Comparison of ENCODE assay signal across 6 cellular contexts in genomic region chr4:683982-684571, GRCh38. TPM values are rescaled to one million over a fixed set of nuclear protein-coding genes. Genes with fewer than 3 reads are reported as not detected.
A peak's percentile ranks its signal among the peaks of the same experiment; 100 is the strongest.
DNase-seq lines count a peak whose midpoint lies in the region; ATAC-seq and TF ChIP-seq lines count a peak whose summit lies in the region.

No MANE protein-coding gene starts in this region.

- H3K36me3 ChIP-seq in spleen: peaks cover 0 to 9% (median 0%) of the 10 kb centered on the region in 6 donors

- in situ Hi-C loops in SK-MEL-5 (cut with HindIII; ENCODE audit: low pct_unique_long_range_greater_than_20kb, low sequenced_read_pairs): no loop called here

- DNase-seq in SIG-M5 treated with dmso at 0.1 percent for 504 hours (lab: John Stamatoyannopoulos, UW; ENCODE audit: unreplicated experiment) (peak; percentile 38), SIG-M5 (lab: John Stamatoyannopoulos, UW) (no peak), SK-MEL-5 (ENCODE audit: low read depth, low spot score) (peak; percentile 54), foreskin fibroblast (peak; percentile 50 to 84), spleen (peak; percentile 86)

- H3K27me3 ChIP-seq in spleen (replicated peaks in 1 of 7): peaks cover 0 to 12% (median 0%) of the 10 kb centered on the region in 7 donors

- no peak overlapping the region for H3K4me3 ChIP-seq in foreskin fibroblast (ENCODE audit: low read depth in 1 of 2, low read length in 2 of 2)
- H3K4me3 ChIP-seq in spleen: no peak overlapping the region

- H3K9me3 ChIP-seq in spleen: no peaks in the 10 kb centered on the region

- ATAC-seq in GM21825 (IDR thresholded peaks at IDR 0.05; ENCODE audit: unreplicated experiment): no peak

- peak overlapping the region in 3 of 8 donors; percentile 40 to 52 (median 43) for H3K27ac ChIP-seq in spleen

- WGBS in spleen, 5 donors: 47 to 78% (median 52%) methylated on average over 4 to 18 of the region's 18 CpGs

- no peak for TF ChIP-seq POLR2A in spleen (IDR thresholded peaks at IDR 0.05)

- peaks cover 6 to 79% (median 64%) of the 10 kb centered on the region in 6 donors for H3K4me1 ChIP-seq in spleen

- TF ChIP-seq CTCF in foreskin fibroblast (IDR thresholded peaks at IDR 0.05; ENCODE audit: low read depth, low read length) (peak; percentile 62), spleen (IDR thresholded peaks at IDR 0.05 in 8 of 11, conservative IDR thresholded peaks at IDR 0.05 in 3 of 11) (peak in 10 of 11 experiments; percentile 24 to 83 (median 64))

- intact Hi-C loops in spleen (cut with DNase I; ENCODE audit: low total_unique reads): no loop called here

RNA-seq across cellular contexts. Expression of gene SLC49A3, which starts 4.9 kb away (rescaled TPM):
- not detected in 2 replicates for total RNA-seq in SK-MEL-5 (2014; rRNA removed; shearing (Covaris generic))
- polyA plus RNA-seq in SK-MEL-5 (2015; cell fraction: cytosol; rRNA removed): 0.07 TPM in 1 of 2 replicates, not detected in the other
- 1.4 TPM in 1 of 2 replicates, not detected in the other for polyA plus RNA-seq in SK-MEL-5 (2015; cell fraction: nucleus; rRNA removed)
- 10 to 100 TPM; 11.2 to 28.8 (median 21.2) TPM for total RNA-seq in spleen
- 10 to 100 TPM in 2 of 3 donors, 1 to 10 TPM in 1; 5.6 to 19.3 (median 11.7) TPM for polyA plus RNA-seq in spleen

RNA-seq across cellular contexts. Expression of gene MYL5, which starts 9.7 kb away (rescaled TPM):
- 2.7 and 3.3 TPM in 2 replicates for total RNA-seq in SK-MEL-5 (2014; rRNA removed; shearing (Covaris generic))
- 1.2 and 1.7 TPM in 2 replicates for polyA plus RNA-seq in SK-MEL-5 (2015; cell fraction: cytosol; rRNA removed)
- polyA plus RNA-seq in SK-MEL-5 (2015; cell fraction: nucleus; rRNA removed): 19.7 and 32.2 TPM in 2 replicates
- 10 to 100 TPM in 6 of 7 donors, 1 to 10 TPM in 1; 9.2 to 28.2 (median 14.6) TPM for total RNA-seq in spleen
- 10 to 100 TPM; 18.9 to 32.6 (median 20.0) TPM for polyA plus RNA-seq in spleen

RNA-seq across cellular contexts. Expression of gene ATP5ME, which starts 10.0 kb away (rescaled TPM):
- 236 and 245 TPM in 2 replicates for total RNA-seq in SK-MEL-5 (2014; rRNA removed; shearing (Covaris generic))
- polyA plus RNA-seq in SK-MEL-5 (2015; cell fraction: cytosol; rRNA removed): 140 and 158 TPM in 2 replicates
- 20.7 and 23.5 TPM in 2 replicates for polyA plus RNA-seq in SK-MEL-5 (2015; cell fraction: nucleus; rRNA removed)
- 100 to 1,000 TPM in 4 of 7 donors, 10 to 100 TPM in 3; 51.7 to 187 (median 160) TPM for total RNA-seq in spleen
- 100 to 1,000 TPM; 444 to 497 (median 461) TPM for polyA plus RNA-seq in spleen

RNA-seq across cellular contexts. Expression of gene PCGF3, which starts 21.6 kb away (rescaled TPM):
- total RNA-seq in SK-MEL-5 (2014; rRNA removed; shearing (Covaris generic)): 16.2 and 22.7 TPM in 2 replicates
- 20.8 and 23.5 TPM in 2 replicates for polyA plus RNA-seq in SK-MEL-5 (2015; cell fraction: cytosol; rRNA removed)
- 131 and 163 TPM in 2 replicates for polyA plus RNA-seq in SK-MEL-5 (2015; cell fraction: nucleus; rRNA removed)
- total RNA-seq in spleen: 100 to 1,000 TPM in 1 of 7 donors, 10 to 100 TPM in 6; 52.0 to 102 (median 80.3) TPM
- 10 to 100 TPM; 29.7 to 84.2 (median 53.3) TPM for polyA plus RNA-seq in spleen

RNA-seq across cellular contexts. Expression of gene PDE6B, which starts 58.7 kb away (rescaled TPM):
- total RNA-seq in SK-MEL-5 (2014; rRNA removed; shearing (Covaris generic)): not detected in 2 replicates
- polyA plus RNA-seq in SK-MEL-5 (2015; cell fraction: cytosol; rRNA removed): 0.23 and 3.5 TPM in 2 replicates
- not detected in 2 replicates for polyA plus RNA-seq in SK-MEL-5 (2015; cell fraction: nucleus; rRNA removed)
- 10 to 100 TPM in 6 of 7 donors, 1 to 10 TPM in 1; 10.0 to 19.8 (median 15.8) TPM for total RNA-seq in spleen
- 1 to 10 TPM; 4.4 to 7.7 (median 6.1) TPM for polyA plus RNA-seq in spleen

Comparison
In these comparisons a context has a peak if more than half of its experiments do, and no peak if none do; other contexts are left out.
1. RNA of gene SLC49A3, which starts 4.9 kb away (total RNA-seq): 11.2 to 28.8 TPM in spleen; not detected in SK-MEL-5; every median in the first group is over 10 times any median in the second.